Comparison of ENCODE assay signal across 8 cellular contexts in genomic region chr21:37532868-37533780, GRCh38.
DNase-seq lines count a peak whose midpoint lies in the region; ATAC-seq and TF ChIP-seq lines count a peak whose summit lies in the region.

No MANE protein-coding gene starts in this region.

- 0 out of 2 replicates have a peak, but pooled peaks cover 3% of the 10 kb centered on the region for H3K9me1 ChIP-seq in IMR-90 (ENCODE audit: insufficient read depth, low read length)

- H3K4me2 ChIP-seq in BLaER1 (peak overlapping the region; percentile 34), IMR-90 (ENCODE audit: low read depth, low read length) (no peak overlapping the region)

- H3K27ac Mint-ChIP-seq in chondrocyte (ENCODE audit: unreplicated experiment) (peak overlapping the region; percentile 66), Caco-2 (ENCODE audit: unreplicated experiment) (no peak overlapping the region)

- no peak overlapping the region for H3K9ac ChIP-seq in BLaER1
- H3K9ac ChIP-seq in IMR-90 (ENCODE audit: low read depth, low read length), result no peak overlapping the region

- H2AK9ac ChIP-seq in IMR-90 (replicated peaks; ENCODE audit: low read depth, low read length, poor library complexity), result peak overlapping the region; percentile 1

- H3K36me3 ChIP-seq in BLaER1 (no peaks in the 10 kb centered on the region), IMR-90 (ENCODE audit: control insufficient read depth, insufficient read depth, low read length) (no peaks in the 10 kb centered on the region), Caco-2 (ENCODE audit: control insufficient read depth, insufficient read depth, low read length) (no peaks in the 10 kb centered on the region)

- H4K8ac ChIP-seq in IMR-90 (ENCODE audit: low read depth in 2 of 2, low read length in 2 of 2), result no peak overlapping the region

- H3K36me3 Mint-ChIP-seq in chondrocyte (ENCODE audit: low read depth), result peaks cover 6% of the 10 kb centered on the region
- H3K36me3 Mint-ChIP-seq in Caco-2 (ENCODE audit: insufficient read depth, unreplicated experiment), result peaks cover 8% of the 10 kb centered on the region

- H3K4me1 Mint-ChIP-seq in chondrocyte (ENCODE audit: low read depth), result peaks cover 45% of the 10 kb centered on the region
- H3K4me1 Mint-ChIP-seq in Caco-2 (ENCODE audit: low read depth, unreplicated experiment), result no peaks in the 10 kb centered on the region

- H4K5ac ChIP-seq in IMR-90 (ENCODE audit: low read depth, low read length), result no peak overlapping the region

- H3K27ac ChIP-seq in BLaER1 (no peak overlapping the region), IMR-90 (ENCODE audit: insufficient read depth, low read length) (no peak overlapping the region)

- H3K27me3 Mint-ChIP-seq in chondrocyte (ENCODE audit: low read depth) (no peaks in the 10 kb centered on the region), Caco-2 (ENCODE audit: insufficient read depth, unreplicated experiment) (no peaks in the 10 kb centered on the region)

- H2BK20ac ChIP-seq in IMR-90 (ENCODE audit: low read depth, low read length), result no peak overlapping the region

- H3K79me1 ChIP-seq in IMR-90 (ENCODE audit: low read depth in 1 of 2, low read length in 2 of 2), result no peaks in the 10 kb centered on the region

- no peak overlapping the region for H3K14ac ChIP-seq in IMR-90 (replicated peaks; ENCODE audit: low read depth, low read length)

- WGBS in IMR-90 (ENCODE audit: extremely low coverage in 2 of 2, insufficient read length in 1 of 2), 2 experiments, result 42% methylated on average over 6 of the region's 20 CpGs; no CpG with 5 or more reads in 1 of the 2 experiments

- no peak overlapping the region for H4K91ac ChIP-seq in IMR-90 (ENCODE audit: insufficient read depth, low read depth, low read length)

- in situ Hi-C loops in IMR-90 (cut with MboI; ENCODE audit: low sequenced_read_pairs), result no loop called here

- H4K20me1 ChIP-seq in BLaER1 (no peaks in the 10 kb centered on the region), IMR-90 (ENCODE audit: insufficient read depth, low read length) (no peaks in the 10 kb centered on the region)

- no peak overlapping the region for H2BK5ac ChIP-seq in IMR-90 (ENCODE audit: low read depth, low read length, poor library complexity, severe bottlenecking)

- H2BK120ac ChIP-seq in IMR-90 (ENCODE audit: low read depth, low read length), result no peak overlapping the region

- H3K9me3 Mint-ChIP-seq in chondrocyte (ENCODE audit: low read depth) (peaks cover 16% of the 10 kb centered on the region), Caco-2 (ENCODE audit: unreplicated experiment) (peaks cover 23% of the 10 kb centered on the region)

- CTCF ChIA-PET in IMR-90 (lab: Yijun Ruan, JAX), result no interaction called here
- CTCF ChIA-PET in Caco-2 (lab: Charles Lee), result no interaction called here

- TF ChIP-seq RAD21 in IMR-90 (IDR thresholded peaks at IDR 0.05; ENCODE audit: low read length), result no peak

- H3K18ac ChIP-seq in IMR-90 (ENCODE audit: low read depth, low read length), result no peak overlapping the region

- no peak overlapping the region for H3K23ac ChIP-seq in IMR-90 (ENCODE audit: low read depth, low read length)

- no peak overlapping the region for H3K4me3 ChIP-seq in BLaER1
- no peak overlapping the region for H3K4me3 ChIP-seq in IMR-90 (ENCODE audit: insufficient read depth, low read depth, low read length)
- no peak overlapping the region for H3K4me3 ChIP-seq in Caco-2 (ENCODE audit: low read depth, low read length)

- dilution Hi-C loops in IMR-90 (cut with HindIII; ENCODE audit: low sequenced_read_pairs, unreplicated experiment), result no loop called here

- TF ChIP-seq CTCF in IMR-90 (conservative IDR thresholded peaks at IDR 0.05; ENCODE audit: low read depth, low read length), result no peak
- peak; percentile 37 for TF ChIP-seq CTCF in chondrocyte (IDR thresholded peaks at IDR 0.05)
- no peak for TF ChIP-seq CTCF in Caco-2 (IDR thresholded peaks at IDR 0.05; ENCODE audit: insufficient read depth in 1 of 2, low read depth in 1 of 2, low read length in 1 of 2, severe bottlenecking in 1 of 2, unreplicated experiment in 1 of 2)

- H3K9me3 ChIP-seq in BLaER1 (peaks cover 20% of the 10 kb centered on the region), IMR-90 (ENCODE audit: control insufficient read depth, insufficient read depth, low read length) (peaks cover 12% of the 10 kb centered on the region), Caco-2 (peaks cover 9% of the 10 kb centered on the region)

- DNase-seq in IMR-90 (peak; percentile 61), chondrocyte (ENCODE audit: low spot score) (no peak), Caco-2 (no peak), AG08395 (ENCODE audit: low spot score) (no peak), AG20443 (ENCODE audit: low spot score) (no peak)
- DNase-seq in stimulated activated CD4-positive, alpha-beta T cell treated with anti-CD3 and anti-CD28 coated beads, Interleukin-1b, Interleukin-23, amount 100 ng/mL, for 48 hours, result peak; percentile 52

- TF ChIP-seq POLR2A in GM19099 (IDR thresholded peaks at IDR 0.05; ENCODE audit: extremely low read depth, insufficient read length, low read depth) (peak; percentile 24), IMR-90 (IDR thresholded peaks at IDR 0.05; ENCODE audit: low read depth, low read length) (no peak)

- H3K56ac ChIP-seq in IMR-90 (ENCODE audit: extremely low read depth, insufficient read depth, low read length), result no peak overlapping the region

- H3K27me3 ChIP-seq in BLaER1 (no peaks in the 10 kb centered on the region), IMR-90 (ENCODE audit: control insufficient read depth, insufficient read depth, low read length) (peaks cover 13% of the 10 kb centered on the region; the same call in 1 of the 2 replicates), Caco-2 (replicated peaks; ENCODE audit: control insufficient read depth, insufficient read depth, low read length) (no peaks in the 10 kb centered on the region)

- POLR2A ChIA-PET in IMR-90 (lab: Charles Lee; ENCODE audit: unreplicated experiment), result no interaction called here
- POLR2A ChIA-PET in Caco-2 (lab: Charles Lee), result no interaction called here

- H3K4ac ChIP-seq in IMR-90 (ENCODE audit: low read depth, low read length), result no peak overlapping the region

- peaks cover 15% of the 10 kb centered on the region for H3K4me1 ChIP-seq in BLaER1
- peaks cover 2% of the 10 kb centered on the region; the same call in 1 of the 2 replicates for H3K4me1 ChIP-seq in IMR-90 (ENCODE audit: control insufficient read depth, insufficient read depth, low read length)
- 0 out of 2 replicates have a peak, but pooled peaks cover 6% of the 10 kb centered on the region for H3K4me1 ChIP-seq in Caco-2

- no peak overlapping the region for H2AFZ ChIP-seq in IMR-90 (replicated peaks; ENCODE audit: low read length, poor library complexity)

- no peak overlapping the region for H2AK5ac ChIP-seq in IMR-90 (ENCODE audit: low read depth, low read length)

- peak; percentile 32 for ATAC-seq in IMR-90 (ENCODE audit: low read depth)

- no TSS peak for BruUV-seq in IMR-90 (replicated peaks; lab: Mats Ljungman, UMichigan)
- BruUV-seq in Caco-2 (replicated peaks; lab: Mats Ljungman, UMichigan), result no TSS peak

- H3K4me3 Mint-ChIP-seq in chondrocyte (ENCODE audit: unreplicated experiment) (no peak overlapping the region), Caco-2 (ENCODE audit: unreplicated experiment) (no peak overlapping the region)

- intact Hi-C loops in IMR-90 (cut with micrococcal nuclease) (no loop called here), Caco-2 (cut with micrococcal nuclease; ENCODE audit: unreplicated experiment) (no loop called here)

- no peak overlapping the region for H2BK15ac ChIP-seq in IMR-90 (ENCODE audit: low read depth, low read length)

TF ChIP-seq in IMR-90, 13 proteins besides CTCF, POLR2A, EP300 and RAD21:
- TF ChIP-seq MXI1 (IDR thresholded peaks at IDR 0.05; ENCODE audit: borderline replicate concordance, low read depth, low read length) (no peak), FOS (IDR thresholded peaks at IDR 0.05; ENCODE audit: low read depth, low read length) (peak; percentile 64; the same call in 1 of the 2 replicates), ELK1 (IDR thresholded peaks at IDR 0.05; ENCODE audit: borderline replicate concordance, low read depth, low read length) (no peak), MAFK (IDR thresholded peaks at IDR 0.05; ENCODE audit: low read depth, low read length) (no peak)
TF ChIP-seq in IMR-90: peak in this region for 1.

Comparison
In these comparisons a context has a peak if more than half of its experiments do, and no peak if none do; other contexts are left out.
1. DNase-seq: peak in IMR-90 (single experiment) and stimulated activated CD4-positive, alpha-beta T cell treated with anti-CD3 and anti-CD28 coated beads, Interleukin-1b, Interleukin-23, amount 100 ng/mL, for 48 hours (single experiment); none in chondrocyte (single experiment), Caco-2 (0 of 2), AG08395 (single experiment) and AG20443 (single experiment).